In genomic region chr11:56693428-56693827, GRCh38 we compare ENCODE assay signal across 25 cellular contexts. TPM values are rescaled to one million over a fixed set of nuclear protein-coding genes. Genes with fewer than 3 reads are reported as not detected.
DNase-seq lines count a peak whose midpoint lies in the region; ATAC-seq and TF ChIP-seq lines count a peak whose summit lies in the region.
"Had no signal": no experiment of that assay in that cellular context is flagged by ENCODE, and none has a peak within 500 bp of the region (broad histone marks: within the 10 kb centered on the region; RNA-seq: fewer than 3 reads in every experiment).

No MANE protein-coding gene starts in this region.

- H4K20me1 ChIP-seq in KMS-11 (ENCODE audit: insufficient read depth): no peaks in the 10 kb centered on the region
- H4K20me1 ChIP-seq: BLaER1 had no signal

- H3K36me3 ChIP-seq in KMS-11 (ENCODE audit: insufficient read depth) (no peaks in the 10 kb centered on the region), mucosa of descending colon (ENCODE audit: low read depth) (no peaks in the 10 kb centered on the region), gastroesophageal sphincter (no peaks in the 10 kb centered on the region)
- H3K36me3 ChIP-seq: BE2C, BLaER1 had no signal

- DNase-seq in mucosa of descending colon (no peak), NCI-H2107 treated with DMSO at 0.1 percent for 48 hours (lab: John Stamatoyannopoulos, UW; ENCODE audit: unreplicated experiment) (no peak)
- DNase-seq: 8988T; ACHN; BE2C; C1 segment of cervical spinal cord; CD4-positive, alpha-beta memory T cell; CD4-positive, CD25-positive, alpha-beta regulatory T cell; CD8-positive, alpha-beta memory T cell; COR-L47; DMS 273 treated with DMSO at 0.1 percent for 48 hours; DMS153; DMS53; DMS79; DND-41; EL; GDM1 had no signal

- ATAC-seq in mucosa of descending colon (peak; percentile 49), gastroesophageal sphincter (no peak), GM18519 (IDR thresholded peaks at IDR 0.05; ENCODE audit: low FRiP score, unreplicated experiment) (no peak)
- ATAC-seq: GM12878 had no signal

- intact Hi-C loops in mucosa of descending colon (cut with DNase I, micrococcal nuclease): no loop called here

- peak overlapping the region; percentile 59 for H3K4me2 ChIP-seq in KMS-11
- H3K4me2 ChIP-seq: BLaER1 had no signal

- no peak overlapping the region for H3K9ac ChIP-seq in KMS-11
- H3K9ac ChIP-seq: BLaER1 had no signal

- H3K27me3 ChIP-seq in KMS-11 (ENCODE audit: insufficient read depth, low read depth) (no peaks in the 10 kb centered on the region), gastroesophageal sphincter (no peaks in the 10 kb centered on the region)
- H3K27me3 ChIP-seq: BE2C, BLaER1 had no signal

- WGBS in gastroesophageal sphincter (ENCODE audit: low coverage in 1 of 2), 2 donors: 75 to 81% methylated on average over 2 of the region's 2 CpGs

- H3K9me3 ChIP-seq in mucosa of descending colon (no peaks in the 10 kb centered on the region), gastroesophageal sphincter (no peaks in the 10 kb centered on the region)
- H3K9me3 ChIP-seq: BE2C, BLaER1 had no signal

- no peak overlapping the region for H2AFZ ChIP-seq in KMS-11 (ENCODE audit: low read depth)

- peak overlapping the region; percentile 7; the same call in 1 of the 2 replicates for H3K27ac ChIP-seq in KMS-11
- no peak overlapping the region for H3K27ac ChIP-seq in gastroesophageal sphincter
- H3K27ac ChIP-seq: BLaER1 had no signal

- TF ChIP-seq EP300 in gastroesophageal sphincter (IDR thresholded peaks at IDR 0.05): no peak

- H3K4me3 ChIP-seq in KMS-11 (IDR thresholded peaks at IDR 0.05; ENCODE audit: insufficient read depth, low read depth, low read length) (no peak overlapping the region), mucosa of descending colon (no peak overlapping the region), gastroesophageal sphincter (no peak overlapping the region)
- H3K4me3 ChIP-seq: BLaER1, GM12878 had no signal

- H3K4me1 ChIP-seq in KMS-11 (ENCODE audit: low read depth, poor library complexity, severe bottlenecking): peaks cover 35% of the 10 kb centered on the region
- no peaks in the 10 kb centered on the region for H3K4me1 ChIP-seq in mucosa of descending colon (ENCODE audit: low read depth)
- no peaks in the 10 kb centered on the region for H3K4me1 ChIP-seq in gastroesophageal sphincter
- H3K4me1 ChIP-seq: BE2C, BLaER1 had no signal

- H3K79me2 ChIP-seq in KMS-11 (ENCODE audit: insufficient read depth, low read depth): no peaks in the 10 kb centered on the region

- no peak for TF ChIP-seq POLR2A in gastroesophageal sphincter (IDR thresholded peaks at IDR 0.05)

- TF ChIP-seq CTCF in KMS-11 (conservative IDR thresholded peaks at IDR 0.05; ENCODE audit: low read depth, low read length) (no peak), mucosa of descending colon (IDR thresholded peaks at IDR 0.05) (no peak), gastroesophageal sphincter (IDR thresholded peaks at IDR 0.05) (no peak)

RNA-seq across cellular contexts. Expression of gene OR9G1, which starts 5.5 kb away (rescaled TPM):
- not detected for total RNA-seq in mucosa of descending colon
- not detected for total RNA-seq in gastroesophageal sphincter
- total RNA-seq: A673; CD4-positive, alpha-beta memory T cell; CD4-positive, CD25-positive, alpha-beta regulatory T cell; CD8-positive, alpha-beta memory T cell; Daoy; G401; GM12878 had no signal

RNA-seq across cellular contexts. Expression of gene OR5AR1, which starts 29.9 kb away (rescaled TPM):
- total RNA-seq in mucosa of descending colon (not detected), gastroesophageal sphincter (not detected)
- total RNA-seq: A673; CD4-positive, alpha-beta memory T cell; CD4-positive, CD25-positive, alpha-beta regulatory T cell; CD8-positive, alpha-beta memory T cell; Daoy; G401; GM12878 had no signal

RNA-seq across cellular contexts. Expression of gene OR5AP2, which starts 51.2 kb away (rescaled TPM):
- total RNA-seq in mucosa of descending colon (not detected), gastroesophageal sphincter (not detected)
- total RNA-seq: A673; CD4-positive, alpha-beta memory T cell; CD4-positive, CD25-positive, alpha-beta regulatory T cell; CD8-positive, alpha-beta memory T cell; Daoy; G401; GM12878 had no signal

RNA-seq across cellular contexts. Expression of gene OR9G4, which starts 55.1 kb away (rescaled TPM):
- total RNA-seq in mucosa of descending colon (not detected), gastroesophageal sphincter (not detected)
- total RNA-seq: A673; CD4-positive, alpha-beta memory T cell; CD4-positive, CD25-positive, alpha-beta regulatory T cell; CD8-positive, alpha-beta memory T cell; Daoy; G401; GM12878 had no signal
